ENCODE assay signal across 2 cellular contexts in the genomic region with DNA sequence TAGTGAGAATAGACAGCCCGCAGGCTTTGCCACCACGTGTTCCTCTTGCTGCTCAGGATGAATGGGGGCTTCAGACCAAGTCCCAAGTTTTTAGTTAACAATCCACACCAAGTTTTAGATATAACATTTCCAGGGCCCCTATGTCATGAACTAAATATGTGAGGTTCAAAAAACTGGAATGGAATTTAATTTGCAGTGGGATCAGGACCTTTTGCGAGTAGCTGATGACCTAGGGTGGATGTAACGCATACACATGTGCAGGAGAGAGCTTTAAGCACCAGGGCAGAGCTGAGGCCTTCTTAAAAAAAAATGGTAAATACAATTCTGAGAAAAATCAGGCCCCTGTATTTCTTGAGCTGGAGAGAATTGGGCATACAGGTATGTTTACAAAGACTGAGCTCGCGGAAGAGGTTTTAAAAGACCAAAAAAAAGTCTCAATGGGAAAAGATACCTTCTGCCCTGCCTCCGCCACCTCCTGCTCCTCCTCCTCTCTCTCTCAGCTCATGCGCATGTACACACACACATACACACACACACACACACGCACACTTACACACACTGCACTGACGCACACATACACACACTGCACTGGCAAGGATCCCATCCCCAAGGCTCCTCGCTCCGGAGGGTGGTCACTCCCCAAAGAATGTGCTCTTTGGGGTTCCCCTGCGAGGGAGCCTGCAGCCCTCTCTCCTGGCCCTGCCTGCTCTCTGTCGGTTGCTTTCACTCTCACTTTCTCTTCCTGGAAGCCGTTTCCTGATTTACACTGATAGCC.
TF ChIP-seq lines count a peak whose summit lies in the region.

No MANE protein-coding gene starts in this region.

TF ChIP-seq in WTC11, 78 proteins besides CTCF, POLR2A, EP300 and RAD21:
- TF ChIP-seq, protein P1, sequence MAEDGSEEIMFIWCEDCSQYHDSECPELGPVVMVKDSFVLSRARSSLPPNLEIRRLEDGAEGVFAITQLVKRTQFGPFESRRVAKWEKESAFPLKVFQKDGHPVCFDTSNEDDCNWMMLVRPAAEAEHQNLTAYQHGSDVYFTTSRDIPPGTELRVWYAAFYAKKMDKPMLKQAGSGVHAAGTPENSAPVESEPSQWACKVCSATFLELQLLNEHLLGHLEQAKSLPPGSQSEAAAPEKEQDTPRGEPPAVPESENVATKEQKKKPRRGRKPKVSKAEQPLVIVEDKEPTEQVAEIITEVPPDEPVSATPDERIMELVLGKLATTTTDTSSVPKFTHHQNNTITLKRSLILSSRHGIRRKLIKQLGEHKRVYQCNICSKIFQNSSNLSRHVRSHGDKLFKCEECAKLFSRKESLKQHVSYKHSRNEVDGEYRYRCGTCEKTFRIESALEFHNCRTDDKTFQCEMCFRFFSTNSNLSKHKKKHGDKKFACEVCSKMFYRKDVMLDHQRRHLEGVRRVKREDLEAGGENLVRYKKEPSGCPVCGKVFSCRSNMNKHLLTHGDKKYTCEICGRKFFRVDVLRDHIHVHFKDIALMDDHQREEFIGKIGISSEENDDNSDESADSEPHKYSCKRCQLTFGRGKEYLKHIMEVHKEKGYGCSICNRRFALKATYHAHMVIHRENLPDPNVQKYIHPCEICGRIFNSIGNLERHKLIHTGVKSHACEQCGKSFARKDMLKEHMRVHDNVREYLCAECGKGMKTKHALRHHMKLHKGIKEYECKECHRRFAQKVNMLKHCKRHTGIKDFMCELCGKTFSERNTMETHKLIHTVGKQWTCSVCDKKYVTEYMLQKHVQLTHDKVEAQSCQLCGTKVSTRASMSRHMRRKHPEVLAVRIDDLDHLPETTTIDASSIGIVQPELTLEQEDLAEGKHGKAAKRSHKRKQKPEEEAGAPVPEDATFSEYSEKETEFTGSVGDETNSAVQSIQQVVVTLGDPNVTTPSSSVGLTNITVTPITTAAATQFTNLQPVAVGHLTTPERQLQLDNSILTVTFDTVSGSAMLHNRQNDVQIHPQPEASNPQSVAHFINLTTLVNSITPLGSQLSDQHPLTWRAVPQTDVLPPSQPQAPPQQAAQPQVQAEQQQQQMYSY (CRISPR knock-in tag; IDR thresholded peaks at IDR 0.05), result peak; percentile 82
- TF ChIP-seq, protein P2, sequence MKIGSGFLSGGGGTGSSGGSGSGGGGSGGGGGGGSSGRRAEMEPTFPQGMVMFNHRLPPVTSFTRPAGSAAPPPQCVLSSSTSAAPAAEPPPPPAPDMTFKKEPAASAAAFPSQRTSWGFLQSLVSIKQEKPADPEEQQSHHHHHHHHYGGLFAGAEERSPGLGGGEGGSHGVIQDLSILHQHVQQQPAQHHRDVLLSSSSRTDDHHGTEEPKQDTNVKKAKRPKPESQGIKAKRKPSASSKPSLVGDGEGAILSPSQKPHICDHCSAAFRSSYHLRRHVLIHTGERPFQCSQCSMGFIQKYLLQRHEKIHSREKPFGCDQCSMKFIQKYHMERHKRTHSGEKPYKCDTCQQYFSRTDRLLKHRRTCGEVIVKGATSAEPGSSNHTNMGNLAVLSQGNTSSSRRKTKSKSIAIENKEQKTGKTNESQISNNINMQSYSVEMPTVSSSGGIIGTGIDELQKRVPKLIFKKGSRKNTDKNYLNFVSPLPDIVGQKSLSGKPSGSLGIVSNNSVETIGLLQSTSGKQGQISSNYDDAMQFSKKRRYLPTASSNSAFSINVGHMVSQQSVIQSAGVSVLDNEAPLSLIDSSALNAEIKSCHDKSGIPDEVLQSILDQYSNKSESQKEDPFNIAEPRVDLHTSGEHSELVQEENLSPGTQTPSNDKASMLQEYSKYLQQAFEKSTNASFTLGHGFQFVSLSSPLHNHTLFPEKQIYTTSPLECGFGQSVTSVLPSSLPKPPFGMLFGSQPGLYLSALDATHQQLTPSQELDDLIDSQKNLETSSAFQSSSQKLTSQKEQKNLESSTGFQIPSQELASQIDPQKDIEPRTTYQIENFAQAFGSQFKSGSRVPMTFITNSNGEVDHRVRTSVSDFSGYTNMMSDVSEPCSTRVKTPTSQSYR (CRISPR knock-in tag; IDR thresholded peaks at IDR 0.05), result no peak

TF ChIP-seq in H1, 55 proteins besides CTCF, POLR2A, EP300 and RAD21 (continued from another document):
- peak; percentile 32 for TF ChIP-seq ASH2L (IDR thresholded peaks at IDR 0.05; ENCODE audit: low read length)
- 0 out of 2 replicates have a peak, but pooled peaks have one; percentile 32 for TF ChIP-seq TAF1 (IDR thresholded peaks at IDR 0.05; ENCODE audit: low read depth, low read length)
- TF ChIP-seq SP1 (IDR thresholded peaks at IDR 0.05; ENCODE audit: low read depth, low read length), result peak; percentile 93
- TF ChIP-seq TEAD4 (IDR thresholded peaks at IDR 0.05; ENCODE audit: low read depth, low read length), result peak; percentile 75
- TF ChIP-seq EGR1 (IDR thresholded peaks at IDR 0.05; ENCODE audit: borderline replicate concordance, low read depth, low read length), result no peak
- no peak for TF ChIP-seq SP2 (IDR thresholded peaks at IDR 0.05; ENCODE audit: low read length)
- TF ChIP-seq POLR2AphosphoS5 (IDR thresholded peaks at IDR 0.05; ENCODE audit: low read depth, low read length), result 0 out of 2 replicates have a peak, but pooled peaks have one; percentile 30
- TF ChIP-seq YY1 (IDR thresholded peaks at IDR 0.05; ENCODE audit: low read depth, low read length), result no peak
